In the genomic region with DNA sequence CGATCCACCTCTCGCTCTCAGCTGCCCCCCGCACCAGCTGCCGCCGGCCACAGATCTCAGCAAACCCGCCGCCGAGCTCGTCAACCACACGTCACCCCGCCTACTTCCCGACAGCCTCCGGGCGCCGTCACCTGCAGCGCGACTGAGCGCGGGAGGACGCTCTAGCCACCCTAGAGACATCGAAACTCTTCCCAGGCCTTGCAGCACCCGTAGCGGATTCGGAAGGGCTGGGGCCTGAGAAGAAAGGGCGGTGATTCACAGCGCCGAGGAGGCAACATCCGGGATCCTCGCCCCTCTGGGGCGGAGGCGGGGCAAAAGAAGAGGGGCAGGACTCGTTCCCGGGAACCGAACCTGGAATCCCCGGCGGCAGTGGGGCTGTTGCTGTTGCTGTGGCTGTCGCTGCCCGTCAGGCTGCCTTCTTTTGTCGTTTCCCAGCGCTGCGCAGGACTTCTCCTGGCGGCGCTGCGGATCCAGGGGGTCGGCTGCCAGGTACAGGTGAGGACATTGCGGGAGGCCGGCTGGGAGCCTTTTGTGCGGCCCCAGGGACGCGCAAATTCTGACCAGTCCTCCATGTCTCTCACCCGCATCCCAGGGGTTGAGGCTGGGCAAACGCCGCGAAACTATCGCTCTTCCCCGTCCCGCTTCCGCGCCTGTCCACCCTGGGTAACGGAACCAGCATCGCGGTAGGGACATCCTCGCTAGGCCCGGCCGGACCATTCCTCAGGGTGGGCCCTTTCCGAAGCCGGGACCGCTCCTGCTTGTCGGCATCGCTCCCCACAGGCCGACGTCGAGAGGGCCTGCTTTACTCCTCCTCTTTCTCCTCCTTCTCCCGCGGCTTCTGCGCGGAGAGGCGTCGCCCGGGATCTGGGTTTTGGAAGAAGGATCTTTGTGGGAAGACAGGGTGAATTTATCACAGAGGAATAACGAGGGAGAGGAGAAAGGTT, we compare ENCODE assay signal across 1 cellular context.
TF ChIP-seq lines count a peak whose summit lies in the region.

A gene (plus strand): TSS at position 331 of the 944 bp plus-strand sequence. CDS start 9,443 bp downstream, outside the sequence.
A gene with protein sequence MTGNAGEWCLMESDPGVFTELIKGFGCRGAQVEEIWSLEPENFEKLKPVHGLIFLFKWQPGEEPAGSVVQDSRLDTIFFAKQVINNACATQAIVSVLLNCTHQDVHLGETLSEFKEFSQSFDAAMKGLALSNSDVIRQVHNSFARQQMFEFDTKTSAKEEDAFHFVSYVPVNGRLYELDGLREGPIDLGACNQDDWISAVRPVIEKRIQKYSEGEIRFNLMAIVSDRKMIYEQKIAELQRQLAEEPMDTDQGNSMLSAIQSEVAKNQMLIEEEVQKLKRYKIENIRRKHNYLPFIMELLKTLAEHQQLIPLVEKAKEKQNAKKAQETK (minus strand): TSS at position 79 of the 944 bp plus-strand sequence. CDS start 100 bp downstream, outside the sequence.

TF ChIP-seq in K562, 482 proteins besides CTCF, POLR2A, EP300 and RAD21 (continued from another document and continues in another):
- TF ChIP-seq, protein P1, sequence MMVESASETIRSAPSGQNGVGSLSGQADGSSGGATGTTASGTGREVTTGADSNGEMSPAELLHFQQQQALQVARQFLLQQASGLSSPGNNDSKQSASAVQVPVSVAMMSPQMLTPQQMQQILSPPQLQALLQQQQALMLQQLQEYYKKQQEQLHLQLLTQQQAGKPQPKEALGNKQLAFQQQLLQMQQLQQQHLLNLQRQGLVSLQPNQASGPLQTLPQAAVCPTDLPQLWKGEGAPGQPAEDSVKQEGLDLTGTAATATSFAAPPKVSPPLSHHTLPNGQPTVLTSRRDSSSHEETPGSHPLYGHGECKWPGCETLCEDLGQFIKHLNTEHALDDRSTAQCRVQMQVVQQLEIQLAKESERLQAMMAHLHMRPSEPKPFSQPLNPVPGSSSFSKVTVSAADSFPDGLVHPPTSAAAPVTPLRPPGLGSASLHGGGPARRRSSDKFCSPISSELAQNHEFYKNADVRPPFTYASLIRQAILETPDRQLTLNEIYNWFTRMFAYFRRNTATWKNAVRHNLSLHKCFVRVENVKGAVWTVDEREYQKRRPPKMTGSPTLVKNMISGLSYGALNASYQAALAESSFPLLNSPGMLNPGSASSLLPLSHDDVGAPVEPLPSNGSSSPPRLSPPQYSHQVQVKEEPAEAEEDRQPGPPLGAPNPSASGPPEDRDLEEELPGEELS (CRISPR knock-in tag; IDR thresholded peaks at IDR 0.05; ENCODE audit: borderline replicate concordance), result peak; percentile 92
- TF ChIP-seq HDAC6 (IDR thresholded peaks at IDR 0.05; ENCODE audit: low read depth, low read length), result no peak
- TF ChIP-seq, protein P2, sequence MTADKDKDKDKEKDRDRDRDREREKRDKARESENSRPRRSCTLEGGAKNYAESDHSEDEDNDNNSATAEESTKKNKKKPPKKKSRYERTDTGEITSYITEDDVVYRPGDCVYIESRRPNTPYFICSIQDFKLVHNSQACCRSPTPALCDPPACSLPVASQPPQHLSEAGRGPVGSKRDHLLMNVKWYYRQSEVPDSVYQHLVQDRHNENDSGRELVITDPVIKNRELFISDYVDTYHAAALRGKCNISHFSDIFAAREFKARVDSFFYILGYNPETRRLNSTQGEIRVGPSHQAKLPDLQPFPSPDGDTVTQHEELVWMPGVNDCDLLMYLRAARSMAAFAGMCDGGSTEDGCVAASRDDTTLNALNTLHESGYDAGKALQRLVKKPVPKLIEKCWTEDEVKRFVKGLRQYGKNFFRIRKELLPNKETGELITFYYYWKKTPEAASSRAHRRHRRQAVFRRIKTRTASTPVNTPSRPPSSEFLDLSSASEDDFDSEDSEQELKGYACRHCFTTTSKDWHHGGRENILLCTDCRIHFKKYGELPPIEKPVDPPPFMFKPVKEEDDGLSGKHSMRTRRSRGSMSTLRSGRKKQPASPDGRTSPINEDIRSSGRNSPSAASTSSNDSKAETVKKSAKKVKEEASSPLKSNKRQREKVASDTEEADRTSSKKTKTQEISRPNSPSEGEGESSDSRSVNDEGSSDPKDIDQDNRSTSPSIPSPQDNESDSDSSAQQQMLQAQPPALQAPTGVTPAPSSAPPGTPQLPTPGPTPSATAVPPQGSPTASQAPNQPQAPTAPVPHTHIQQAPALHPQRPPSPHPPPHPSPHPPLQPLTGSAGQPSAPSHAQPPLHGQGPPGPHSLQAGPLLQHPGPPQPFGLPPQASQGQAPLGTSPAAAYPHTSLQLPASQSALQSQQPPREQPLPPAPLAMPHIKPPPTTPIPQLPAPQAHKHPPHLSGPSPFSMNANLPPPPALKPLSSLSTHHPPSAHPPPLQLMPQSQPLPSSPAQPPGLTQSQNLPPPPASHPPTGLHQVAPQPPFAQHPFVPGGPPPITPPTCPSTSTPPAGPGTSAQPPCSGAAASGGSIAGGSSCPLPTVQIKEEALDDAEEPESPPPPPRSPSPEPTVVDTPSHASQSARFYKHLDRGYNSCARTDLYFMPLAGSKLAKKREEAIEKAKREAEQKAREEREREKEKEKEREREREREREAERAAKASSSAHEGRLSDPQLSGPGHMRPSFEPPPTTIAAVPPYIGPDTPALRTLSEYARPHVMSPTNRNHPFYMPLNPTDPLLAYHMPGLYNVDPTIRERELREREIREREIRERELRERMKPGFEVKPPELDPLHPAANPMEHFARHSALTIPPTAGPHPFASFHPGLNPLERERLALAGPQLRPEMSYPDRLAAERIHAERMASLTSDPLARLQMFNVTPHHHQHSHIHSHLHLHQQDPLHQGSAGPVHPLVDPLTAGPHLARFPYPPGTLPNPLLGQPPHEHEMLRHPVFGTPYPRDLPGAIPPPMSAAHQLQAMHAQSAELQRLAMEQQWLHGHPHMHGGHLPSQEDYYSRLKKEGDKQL (CRISPR knock-in tag; IDR thresholded peaks at IDR 0.05; ENCODE audit: borderline replicate concordance), result no peak
- TF ChIP-seq ZNF717 (CRISPR knock-in tag; IDR thresholded peaks at IDR 0.05), result no peak
- TF ChIP-seq BCL6 (CRISPR knock-in tag; IDR thresholded peaks at IDR 0.05), result no peak
- peak; percentile 66 for TF ChIP-seq NFE2 (IDR thresholded peaks at IDR 0.05; ENCODE audit: low read depth)
- TF ChIP-seq, protein P3, sequence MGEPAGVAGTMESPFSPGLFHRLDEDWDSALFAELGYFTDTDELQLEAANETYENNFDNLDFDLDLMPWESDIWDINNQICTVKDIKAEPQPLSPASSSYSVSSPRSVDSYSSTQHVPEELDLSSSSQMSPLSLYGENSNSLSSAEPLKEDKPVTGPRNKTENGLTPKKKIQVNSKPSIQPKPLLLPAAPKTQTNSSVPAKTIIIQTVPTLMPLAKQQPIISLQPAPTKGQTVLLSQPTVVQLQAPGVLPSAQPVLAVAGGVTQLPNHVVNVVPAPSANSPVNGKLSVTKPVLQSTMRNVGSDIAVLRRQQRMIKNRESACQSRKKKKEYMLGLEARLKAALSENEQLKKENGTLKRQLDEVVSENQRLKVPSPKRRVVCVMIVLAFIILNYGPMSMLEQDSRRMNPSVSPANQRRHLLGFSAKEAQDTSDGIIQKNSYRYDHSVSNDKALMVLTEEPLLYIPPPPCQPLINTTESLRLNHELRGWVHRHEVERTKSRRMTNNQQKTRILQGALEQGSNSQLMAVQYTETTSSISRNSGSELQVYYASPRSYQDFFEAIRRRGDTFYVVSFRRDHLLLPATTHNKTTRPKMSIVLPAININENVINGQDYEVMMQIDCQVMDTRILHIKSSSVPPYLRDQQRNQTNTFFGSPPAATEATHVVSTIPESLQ (CRISPR knock-in tag; IDR thresholded peaks at IDR 0.05), result peak; percentile 23; the same call in 1 of the 2 replicates
- TF ChIP-seq, protein P4, sequence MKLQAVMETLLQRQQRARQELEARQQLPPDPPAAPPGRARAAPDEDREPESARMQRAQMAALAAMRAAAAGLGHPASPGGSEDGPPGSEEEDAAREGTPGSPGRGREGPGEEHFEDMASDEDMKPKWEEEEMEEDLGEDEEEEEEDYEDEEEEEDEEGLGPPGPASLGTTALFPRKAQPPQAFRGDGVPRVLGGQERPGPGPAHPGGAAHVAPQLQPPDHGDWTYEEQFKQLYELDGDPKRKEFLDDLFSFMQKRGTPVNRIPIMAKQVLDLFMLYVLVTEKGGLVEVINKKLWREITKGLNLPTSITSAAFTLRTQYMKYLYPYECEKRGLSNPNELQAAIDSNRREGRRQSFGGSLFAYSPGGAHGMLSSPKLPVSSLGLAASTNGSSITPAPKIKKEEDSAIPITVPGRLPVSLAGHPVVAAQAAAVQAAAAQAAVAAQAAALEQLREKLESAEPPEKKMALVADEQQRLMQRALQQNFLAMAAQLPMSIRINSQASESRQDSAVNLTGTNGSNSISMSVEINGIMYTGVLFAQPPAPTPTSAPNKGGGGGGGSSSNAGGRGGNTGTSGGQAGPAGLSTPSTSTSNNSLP (IDR thresholded peaks at IDR 0.05; ENCODE audit: borderline replicate concordance, low read depth, low read length), result peak; percentile 65; the same call in 1 of the 2 replicates
- TF ChIP-seq, protein P5, sequence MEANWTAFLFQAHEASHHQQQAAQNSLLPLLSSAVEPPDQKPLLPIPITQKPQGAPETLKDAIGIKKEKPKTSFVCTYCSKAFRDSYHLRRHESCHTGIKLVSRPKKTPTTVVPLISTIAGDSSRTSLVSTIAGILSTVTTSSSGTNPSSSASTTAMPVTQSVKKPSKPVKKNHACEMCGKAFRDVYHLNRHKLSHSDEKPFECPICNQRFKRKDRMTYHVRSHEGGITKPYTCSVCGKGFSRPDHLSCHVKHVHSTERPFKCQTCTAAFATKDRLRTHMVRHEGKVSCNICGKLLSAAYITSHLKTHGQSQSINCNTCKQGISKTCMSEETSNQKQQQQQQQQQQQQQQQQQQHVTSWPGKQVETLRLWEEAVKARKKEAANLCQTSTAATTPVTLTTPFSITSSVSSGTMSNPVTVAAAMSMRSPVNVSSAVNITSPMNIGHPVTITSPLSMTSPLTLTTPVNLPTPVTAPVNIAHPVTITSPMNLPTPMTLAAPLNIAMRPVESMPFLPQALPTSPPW (CRISPR knock-in tag; IDR thresholded peaks at IDR 0.05), result peak; percentile 72
- TF ChIP-seq ZNF76 (CRISPR knock-in tag; IDR thresholded peaks at IDR 0.05; ENCODE audit: borderline replicate concordance), result peak; percentile 97
- TF ChIP-seq ZNF253 (CRISPR knock-in tag; conservative IDR thresholded peaks at IDR 0.05), result no peak
- TF ChIP-seq PTRF (tag; IDR thresholded peaks at IDR 0.05), result no peak
- peak; percentile 11; the same call in 1 of the 2 replicates for TF ChIP-seq ZEB2 (IDR thresholded peaks at IDR 0.05)
- peak; percentile 69 for TF ChIP-seq NR2C1 (IDR thresholded peaks at IDR 0.05)
- TF ChIP-seq NR2C1 (tag; IDR thresholded peaks at IDR 0.05), result peak; percentile 79
- TF ChIP-seq, protein P6, sequence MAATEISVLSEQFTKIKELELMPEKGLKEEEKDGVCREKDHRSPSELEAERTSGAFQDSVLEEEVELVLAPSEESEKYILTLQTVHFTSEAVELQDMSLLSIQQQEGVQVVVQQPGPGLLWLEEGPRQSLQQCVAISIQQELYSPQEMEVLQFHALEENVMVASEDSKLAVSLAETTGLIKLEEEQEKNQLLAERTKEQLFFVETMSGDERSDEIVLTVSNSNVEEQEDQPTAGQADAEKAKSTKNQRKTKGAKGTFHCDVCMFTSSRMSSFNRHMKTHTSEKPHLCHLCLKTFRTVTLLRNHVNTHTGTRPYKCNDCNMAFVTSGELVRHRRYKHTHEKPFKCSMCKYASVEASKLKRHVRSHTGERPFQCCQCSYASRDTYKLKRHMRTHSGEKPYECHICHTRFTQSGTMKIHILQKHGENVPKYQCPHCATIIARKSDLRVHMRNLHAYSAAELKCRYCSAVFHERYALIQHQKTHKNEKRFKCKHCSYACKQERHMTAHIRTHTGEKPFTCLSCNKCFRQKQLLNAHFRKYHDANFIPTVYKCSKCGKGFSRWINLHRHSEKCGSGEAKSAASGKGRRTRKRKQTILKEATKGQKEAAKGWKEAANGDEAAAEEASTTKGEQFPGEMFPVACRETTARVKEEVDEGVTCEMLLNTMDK (IDR thresholded peaks at IDR 0.05; ENCODE audit: borderline replicate concordance, insufficient read depth, low read depth, low read length, poor library complexity, severe bottlenecking), result peak; percentile 2
- peak; percentile 76 for TF ChIP-seq KLF16 (IDR thresholded peaks at IDR 0.05)
- TF ChIP-seq SUPT5H (IDR thresholded peaks at IDR 0.05), result peak; percentile 98
- peak; percentile 90; the same call in 1 of the 2 replicates for TF ChIP-seq CEBPG (CRISPR knock-in tag; IDR thresholded peaks at IDR 0.05)
- no peak for TF ChIP-seq CEBPG (tag; conservative IDR thresholded peaks at IDR 0.05 in 1 of 2, IDR thresholded peaks at IDR 0.05 in 1 of 2)
- TF ChIP-seq, protein P7, sequence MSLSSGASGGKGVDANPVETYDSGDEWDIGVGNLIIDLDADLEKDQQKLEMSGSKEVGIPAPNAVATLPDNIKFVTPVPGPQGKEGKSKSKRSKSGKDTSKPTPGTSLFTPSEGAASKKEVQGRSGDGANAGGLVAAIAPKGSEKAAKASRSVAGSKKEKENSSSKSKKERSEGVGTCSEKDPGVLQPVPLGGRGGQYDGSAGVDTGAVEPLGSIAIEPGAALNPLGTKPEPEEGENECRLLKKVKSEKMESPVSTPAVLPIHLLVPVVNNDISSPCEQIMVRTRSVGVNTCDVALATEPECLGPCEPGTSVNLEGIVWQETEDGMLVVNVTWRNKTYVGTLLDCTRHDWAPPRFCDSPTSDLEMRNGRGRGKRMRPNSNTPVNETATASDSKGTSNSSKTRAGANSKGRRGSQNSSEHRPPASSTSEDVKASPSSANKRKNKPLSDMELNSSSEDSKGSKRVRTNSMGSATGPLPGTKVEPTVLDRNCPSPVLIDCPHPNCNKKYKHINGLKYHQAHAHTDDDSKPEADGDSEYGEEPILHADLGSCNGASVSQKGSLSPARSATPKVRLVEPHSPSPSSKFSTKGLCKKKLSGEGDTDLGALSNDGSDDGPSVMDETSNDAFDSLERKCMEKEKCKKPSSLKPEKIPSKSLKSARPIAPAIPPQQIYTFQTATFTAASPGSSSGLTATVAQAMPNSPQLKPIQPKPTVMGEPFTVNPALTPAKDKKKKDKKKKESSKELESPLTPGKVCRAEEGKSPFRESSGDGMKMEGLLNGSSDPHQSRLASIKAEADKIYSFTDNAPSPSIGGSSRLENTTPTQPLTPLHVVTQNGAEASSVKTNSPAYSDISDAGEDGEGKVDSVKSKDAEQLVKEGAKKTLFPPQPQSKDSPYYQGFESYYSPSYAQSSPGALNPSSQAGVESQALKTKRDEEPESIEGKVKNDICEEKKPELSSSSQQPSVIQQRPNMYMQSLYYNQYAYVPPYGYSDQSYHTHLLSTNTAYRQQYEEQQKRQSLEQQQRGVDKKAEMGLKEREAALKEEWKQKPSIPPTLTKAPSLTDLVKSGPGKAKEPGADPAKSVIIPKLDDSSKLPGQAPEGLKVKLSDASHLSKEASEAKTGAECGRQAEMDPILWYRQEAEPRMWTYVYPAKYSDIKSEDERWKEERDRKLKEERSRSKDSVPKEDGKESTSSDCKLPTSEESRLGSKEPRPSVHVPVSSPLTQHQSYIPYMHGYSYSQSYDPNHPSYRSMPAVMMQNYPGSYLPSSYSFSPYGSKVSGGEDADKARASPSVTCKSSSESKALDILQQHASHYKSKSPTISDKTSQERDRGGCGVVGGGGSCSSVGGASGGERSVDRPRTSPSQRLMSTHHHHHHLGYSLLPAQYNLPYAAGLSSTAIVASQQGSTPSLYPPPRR (CRISPR knock-in tag; IDR thresholded peaks at IDR 0.05; ENCODE audit: borderline replicate concordance), result peak; percentile 46; the same call in 1 of the 2 replicates
- TF ChIP-seq ARID1B (IDR thresholded peaks at IDR 0.05), result peak; percentile 55; the same call in 1 of the 2 replicates
- TF ChIP-seq SAP30 (IDR thresholded peaks at IDR 0.05; ENCODE audit: borderline replicate concordance, insufficient read depth, low read depth, low read length, poor library complexity, severe bottlenecking), result peak; percentile 77
- TF ChIP-seq, protein P8, sequence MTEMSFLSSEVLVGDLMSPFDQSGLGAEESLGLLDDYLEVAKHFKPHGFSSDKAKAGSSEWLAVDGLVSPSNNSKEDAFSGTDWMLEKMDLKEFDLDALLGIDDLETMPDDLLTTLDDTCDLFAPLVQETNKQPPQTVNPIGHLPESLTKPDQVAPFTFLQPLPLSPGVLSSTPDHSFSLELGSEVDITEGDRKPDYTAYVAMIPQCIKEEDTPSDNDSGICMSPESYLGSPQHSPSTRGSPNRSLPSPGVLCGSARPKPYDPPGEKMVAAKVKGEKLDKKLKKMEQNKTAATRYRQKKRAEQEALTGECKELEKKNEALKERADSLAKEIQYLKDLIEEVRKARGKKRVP (CRISPR knock-in tag; IDR thresholded peaks at IDR 0.05), result no peak
- TF ChIP-seq DACH1 (IDR thresholded peaks at IDR 0.05; ENCODE audit: partially characterized antibody), result peak; percentile 73
